10 cellular contexts compared by ENCODE assay signal in genomic region chr1:42944207-42944928, GRCh38. TPM values are rescaled to one million over a fixed set of nuclear protein-coding genes. Genes with fewer than 3 reads are reported as not detected.
DNase-seq lines count a peak whose midpoint lies in the region; ATAC-seq, FAIRE-seq and TF ChIP-seq lines count a peak whose summit lies in the region.
"Had no signal": no experiment of that assay in that cellular context is flagged by ENCODE, and none has a peak within 500 bp of the region (broad histone marks: within the 10 kb centered on the region; RNA-seq: fewer than 3 reads in every experiment).

No MANE protein-coding gene starts in this region.

- H3K4me1 ChIP-seq in HepG2 (ENCODE audit: insufficient read depth, low read length) = peaks cover 100% of the 10 kb centered on the region
- peaks cover 85% of the 10 kb centered on the region for H3K4me1 ChIP-seq in vagina

- CTCF ChIA-PET in activated naive CD4-positive, alpha-beta T cell treated with anti-CD3 and anti-CD28 coated beads, Interleukin-2, amount 10 ng/mL, durations not matched to agents 7 days and 5 days (lab: Charles Lee) = interaction anchor here (1.6 to 2.9 kb wide), 2 partner anchors 8 to 21 kb away, joined by 6 to 12 read pairs; no protein-coding TSS in a partner anchor
- CTCF ChIA-PET in HepG2 (lab: Yijun Ruan, JAX; ENCODE audit: low intra/inter-chr PET ratio, low total read pairs) = no interaction called here

- no peak for ATAC-seq in HepG2
- ATAC-seq in left lobe of liver = no peak

- no peak overlapping the region for H3K27ac ChIP-seq in HepG2 (ENCODE audit: extremely low read length, insufficient read depth, low read length)
- peak overlapping the region; percentile 82 for H3K27ac ChIP-seq in vagina

- TF ChIP-seq POLR2A in HepG2 (IDR thresholded peaks at IDR 0.05; ENCODE audit: insufficient read depth in 1 of 2, low read depth in 2 of 2, low read length in 2 of 2) (peak; percentile 19 to 52; a peak in 3 of 4 replicates), vagina (IDR thresholded peaks at IDR 0.05) (no peak), erythroblast (IDR thresholded peaks at IDR 0.05; ENCODE audit: low read length) (no peak)

- TF ChIP-seq CTCF in HepG2 (CRISPR knock-in tag; IDR thresholded peaks at IDR 0.05) (no peak), vagina (IDR thresholded peaks at IDR 0.05) (no peak)

- peaks cover 97% of the 10 kb centered on the region for H3K79me2 ChIP-seq in HepG2 (ENCODE audit: insufficient read depth, low read length)

- no peaks in the 10 kb centered on the region for H3K9me3 ChIP-seq in HepG2 (ENCODE audit: low read length)
- H3K9me3 ChIP-seq in vagina = no peaks in the 10 kb centered on the region

- 92% methylated on average over 8 of the region's 10 CpGs for WGBS in HepG2 (ENCODE audit: low lambda C conversion rate)

- in situ Hi-C loops in HepG2 (cut with HindIII; ENCODE audit: extremely low pct_ligation_motif_present, low pct_unique_long_range_greater_than_20kb) = no loop called here

- peak overlapping the region; percentile 86 for H3K27ac Mint-ChIP-seq in activated naive CD4-positive, alpha-beta T cell treated with anti-CD3 and anti-CD28 coated beads, Interleukin-2, amount 10 ng/mL, durations not matched to agents 7 days and 5 days
- peak overlapping the region; percentile 83 for H3K27ac Mint-ChIP-seq in activated naive CD8-positive, alpha-beta T cell

- H3K27me3 ChIP-seq in HepG2 (ENCODE audit: control insufficient read depth in 1 of 2, insufficient read depth in 2 of 2, low read length in 2 of 2) (no peaks in the 10 kb centered on the region), vagina (no peaks in the 10 kb centered on the region)

- FAIRE-seq in HepG2 (lab: Jason Lieb, UNC) = no peak

- H3K36me3 ChIP-seq in HepG2 (replicated peaks in 1 of 2; ENCODE audit: control insufficient read depth in 1 of 2, insufficient read depth in 2 of 2, low read length in 2 of 2) = peaks cover 52 to 86% of the 10 kb centered on the region in 2 experiments
- no peaks in the 10 kb centered on the region for H3K36me3 ChIP-seq in vagina

- no peak overlapping the region for H3K4me3 ChIP-seq in HepG2 (replicated peaks in 1 of 3; ENCODE audit: insufficient read depth in 1 of 3, low read depth in 2 of 3, low read length in 3 of 3)
- no peak overlapping the region for H3K4me3 ChIP-seq in vagina

- peaks cover 97% of the 10 kb centered on the region for H3K4me1 Mint-ChIP-seq in activated naive CD4-positive, alpha-beta T cell treated with anti-CD3 and anti-CD28 coated beads, Interleukin-2, amount 10 ng/mL, durations not matched to agents 7 days and 5 days
- peaks cover 92% of the 10 kb centered on the region for H3K4me1 Mint-ChIP-seq in activated naive CD8-positive, alpha-beta T cell (ENCODE audit: low read depth)

- POLR2A ChIA-PET in HepG2 (lab: Yijun Ruan, JAX) = no interaction called here

- TF ChIP-seq EP300 in HepG2 (IDR thresholded peaks at IDR 0.05; ENCODE audit: low read depth in 2 of 2, low read length in 2 of 2) (no peak), HepG2 (CRISPR knock-in tag; IDR thresholded peaks at IDR 0.05; ENCODE audit: borderline replicate concordance) (no peak)

- TF ChIP-seq RAD21 in HepG2 (CRISPR knock-in tag; IDR thresholded peaks at IDR 0.05) = no peak

- H3K27me3 Mint-ChIP-seq in activated naive CD4-positive, alpha-beta T cell treated with anti-CD3 and anti-CD28 coated beads, Interleukin-2, amount 10 ng/mL, durations not matched to agents 7 days and 5 days = no peaks in the 10 kb centered on the region
- H3K27me3 Mint-ChIP-seq in activated naive CD8-positive, alpha-beta T cell = no peaks in the 10 kb centered on the region

- intact Hi-C loops in HepG2 (cut with micrococcal nuclease; ENCODE audit: unreplicated experiment) = no loop called here
- intact Hi-C loops in vagina (cut with DNase I) = no loop called here

- peaks cover 97% of the 10 kb centered on the region for H4K20me1 ChIP-seq in HepG2 (ENCODE audit: insufficient read depth, low read length)

- H3K9me3 Mint-ChIP-seq in activated naive CD4-positive, alpha-beta T cell treated with anti-CD3 and anti-CD28 coated beads, Interleukin-2, amount 10 ng/mL, durations not matched to agents 7 days and 5 days = no peaks in the 10 kb centered on the region
- no peaks in the 10 kb centered on the region for H3K9me3 Mint-ChIP-seq in activated naive CD8-positive, alpha-beta T cell (ENCODE audit: low read depth)

- H3K4me3 Mint-ChIP-seq in activated naive CD4-positive, alpha-beta T cell treated with anti-CD3 and anti-CD28 coated beads, Interleukin-2, amount 10 ng/mL, durations not matched to agents 7 days and 5 days = peak overlapping the region; percentile 58
- H3K4me3 Mint-ChIP-seq in activated naive CD8-positive, alpha-beta T cell = peak overlapping the region; percentile 72

- H3K4me2 ChIP-seq in HepG2 (ENCODE audit: low read depth, low read length) = no peak overlapping the region

- H3K9ac ChIP-seq in HepG2 (ENCODE audit: insufficient read depth, low read depth, low read length) = no peak overlapping the region

- no peak overlapping the region for H2AFZ ChIP-seq in HepG2 (ENCODE audit: low read length)

- BruUV-seq in HepG2 (replicated peaks; lab: Mats Ljungman, UMichigan) = no TSS peak

- no peak for DNase-seq in activated naive CD4-positive, alpha-beta T cell treated with anti-CD3 and anti-CD28 coated beads, Interleukin-2, amount 10 ng/mL, durations not matched to agents 7 days and 5 days
- no peak for DNase-seq in activated naive CD4-positive, alpha-beta T cell treated with Interleukin-2 at 50 U/mL for 16 hours
- no peak for DNase-seq in HepG2 (ENCODE audit: low spot score)
- DNase-seq in vagina (ENCODE audit: extremely low spot score in 2 of 2) = no peak
- no peak for DNase-seq in erythroblast (lab: John Stamatoyannopoulos, UW)
- no peak for DNase-seq in left lobe of liver (ENCODE audit: low spot score)
- DNase-seq in superior temporal gyrus (ENCODE audit: extremely low spot score) = no peak
- DNase-seq: SIG-M5; stimulated activated CD4-positive, alpha-beta T cell treated with anti-CD3 and anti-CD28 coated beads, Interleukin-2, amount 100 ng/mL, for 24 hours had no signal

- peaks cover 80% of the 10 kb centered on the region for H3K36me3 Mint-ChIP-seq in activated naive CD4-positive, alpha-beta T cell treated with anti-CD3 and anti-CD28 coated beads, Interleukin-2, amount 10 ng/mL, durations not matched to agents 7 days and 5 days
- peaks cover 11% of the 10 kb centered on the region for H3K36me3 Mint-ChIP-seq in activated naive CD8-positive, alpha-beta T cell

TF ChIP-seq in HepG2, 621 proteins besides CTCF, POLR2A, EP300 and RAD21 (continues in another document):
- TF ChIP-seq ZNF556 (CRISPR knock-in tag; IDR thresholded peaks at IDR 0.05; ENCODE audit: borderline replicate concordance) = no peak

RNA-seq across cellular contexts. Expression of gene SLC2A1, which starts 14.3 kb away (rescaled TPM):
- total RNA-seq in HepG2 (2016; rRNA removed; fragmentation: Illumina TruSeq; extraction: Trizol) (54.3 and 125 TPM in 2 replicates), vagina (286 TPM), left lobe of liver (9.5 TPM)
- 17.1 and 18.0 TPM in 2 replicates for total RNA-seq in HepG2 (2016; cell fraction: cytosol; rRNA removed; fragmentation: Illumina TruSeq; extraction: Trizol; ENCODE audit: low read depth)
- total RNA-seq in HepG2 (2016; cell fraction: insoluble cytoplasmic fraction; rRNA removed; fragmentation: Illumina TruSeq; extraction: Trizol) = 44.3 and 121 TPM in 2 replicates
- 38.1 and 44.0 TPM in 2 replicates for total RNA-seq in HepG2 (2016; cell fraction: membrane; rRNA removed; fragmentation: Illumina TruSeq; extraction: Trizol)
- total RNA-seq in HepG2 (2016; cell fraction: nucleus; rRNA removed; fragmentation: Illumina TruSeq; extraction: Trizol) = 146 and 160 TPM in 2 replicates
- polyA plus RNA-seq in HepG2 (2011; rRNA removed) = 315 and 423 TPM in 2 replicates
- polyA plus RNA-seq in HepG2 (2011; cell fraction: cytosol; rRNA removed) = 201 and 410 TPM in 2 replicates
- 305 and 663 TPM in 2 replicates for polyA plus RNA-seq in HepG2 (2011; cell fraction: nucleus; rRNA removed)
- 253 and 372 TPM in 2 replicates for polyA plus RNA-seq in HepG2 (2012)
- polyA plus RNA-seq in HepG2 (2016; cell fraction: cytosol; fragmentation: Illumina TruSeq; extraction: Trizol; ENCODE audit: low read depth) = 10.8 and 11.3 TPM in 2 replicates
- 47.5 and 58.0 TPM in 2 replicates for polyA plus RNA-seq in HepG2 (2016; cell fraction: insoluble cytoplasmic fraction; fragmentation: Illumina TruSeq; extraction: Trizol; ENCODE audit: low read depth)
- 20.7 and 24.0 TPM in 2 replicates for polyA plus RNA-seq in HepG2 (2016; cell fraction: membrane; fragmentation: Illumina TruSeq; extraction: Trizol; ENCODE audit: low read depth)
- polyA plus RNA-seq in HepG2 (2016; cell fraction: nucleus; fragmentation: Illumina TruSeq; extraction: Trizol; ENCODE audit: insufficient read depth, low read depth) = 232 and 245 TPM in 2 replicates
- polyA minus RNA-seq in HepG2 (2011; rRNA and poly(A)+ RNA removed; ENCODE audit: low replicate concordance) = 61.9 and 1,182 TPM in 2 replicates
- polyA minus RNA-seq in HepG2 (2011; cell fraction: cytosol; rRNA and poly(A)+ RNA removed) = 204 and 374 TPM in 2 replicates
- polyA minus RNA-seq in HepG2 (2011; cell fraction: nucleus; rRNA and poly(A)+ RNA removed) = 146 and 207 TPM in 2 replicates

Comparison
In these comparisons a context has a peak if more than half of its experiments do, and no peak if none do; other contexts are left out.
1. POLR2A ChIP-seq: peak in HepG2 (2 of 2); none in vagina (0 of 2) and erythroblast (single experiment).